In genomic region chr22:35915477-35916013, GRCh38 we compare ENCODE assay signal across 7 cellular contexts.
A peak's percentile ranks its signal among the peaks of the same experiment; 100 is the strongest.
DNase-seq lines count a peak whose midpoint lies in the region; ATAC-seq and TF ChIP-seq lines count a peak whose summit lies in the region.

No MANE protein-coding gene starts in this region.

- TF ChIP-seq CTCF in WI38 (IDR thresholded peaks at IDR 0.05; ENCODE audit: low read depth, low read length): no peak
- TF ChIP-seq CTCF in spleen (IDR thresholded peaks at IDR 0.05 in 8 of 11, conservative IDR thresholded peaks at IDR 0.05 in 3 of 11): no peak

- DNase-seq in HK-2 (ENCODE audit: unreplicated experiment) (peak; percentile 12), spleen (no peak)
- no peak for DNase-seq in activated effector memory CD4-positive, alpha-beta T cell treated with anti-CD3 and anti-CD28 coated beads, Interleukin-2, amount 50 U/mL, for 16 hours

- no peak for TF ChIP-seq POLR2A in spleen (IDR thresholded peaks at IDR 0.05)

- peak overlapping the region; percentile 63; the same call in 1 of the 2 replicates for H3K9ac ChIP-seq in iPS-20b (ENCODE audit: low read depth, low read length)

- 24 to 34% (median 33%) methylated on average over 5 of the region's 5 CpGs for WGBS in spleen, 5 donors

- H3K27me3 ChIP-seq in iPS-20b (ENCODE audit: insufficient read depth, low read length) (no peaks in the 10 kb centered on the region), spleen (replicated peaks in 1 of 7) (peaks cover 0 to 14% (median 0%) of the 10 kb centered on the region in 7 donors)

- peaks cover 35% of the 10 kb centered on the region for H3K4me1 ChIP-seq in iPS-20b (ENCODE audit: insufficient read depth, low read length)
- H3K4me1 ChIP-seq in spleen: peaks cover 11 to 46% (median 30%) of the 10 kb centered on the region in 6 donors

- H3K27ac ChIP-seq in iPS-20b (ENCODE audit: low read length) (peak overlapping the region; percentile 43), spleen (peak overlapping the region in 7 of 8 donors; percentile 4 to 79 (median 71))

- H3K36me3 ChIP-seq in iPS-20b (ENCODE audit: insufficient read depth, low read depth, low read length) (no peaks in the 10 kb centered on the region), spleen (no peaks in the 10 kb centered on the region)

- ATAC-seq in GM19455 (IDR thresholded peaks at IDR 0.05; ENCODE audit: unreplicated experiment): no peak
- ATAC-seq in GM19397 (IDR thresholded peaks at IDR 0.05; ENCODE audit: unreplicated experiment): no peak

- H3K4me3 ChIP-seq in WI38 (ENCODE audit: low read depth, low read length) (peak overlapping the region; percentile 53), iPS-20b (ENCODE audit: low read length) (peak overlapping the region; percentile 64; the same call in 1 of the 2 replicates), spleen (peak overlapping the region in 4 of 8 donors; percentile 19 to 65 (median 40))

- H3K9me3 ChIP-seq in iPS-20b (ENCODE audit: insufficient read depth, low read depth, low read length) (no peaks in the 10 kb centered on the region), spleen (no peaks in the 10 kb centered on the region)

- intact Hi-C loops in spleen (cut with DNase I; ENCODE audit: low total_unique reads): no loop called here
